In the genomic region with DNA sequence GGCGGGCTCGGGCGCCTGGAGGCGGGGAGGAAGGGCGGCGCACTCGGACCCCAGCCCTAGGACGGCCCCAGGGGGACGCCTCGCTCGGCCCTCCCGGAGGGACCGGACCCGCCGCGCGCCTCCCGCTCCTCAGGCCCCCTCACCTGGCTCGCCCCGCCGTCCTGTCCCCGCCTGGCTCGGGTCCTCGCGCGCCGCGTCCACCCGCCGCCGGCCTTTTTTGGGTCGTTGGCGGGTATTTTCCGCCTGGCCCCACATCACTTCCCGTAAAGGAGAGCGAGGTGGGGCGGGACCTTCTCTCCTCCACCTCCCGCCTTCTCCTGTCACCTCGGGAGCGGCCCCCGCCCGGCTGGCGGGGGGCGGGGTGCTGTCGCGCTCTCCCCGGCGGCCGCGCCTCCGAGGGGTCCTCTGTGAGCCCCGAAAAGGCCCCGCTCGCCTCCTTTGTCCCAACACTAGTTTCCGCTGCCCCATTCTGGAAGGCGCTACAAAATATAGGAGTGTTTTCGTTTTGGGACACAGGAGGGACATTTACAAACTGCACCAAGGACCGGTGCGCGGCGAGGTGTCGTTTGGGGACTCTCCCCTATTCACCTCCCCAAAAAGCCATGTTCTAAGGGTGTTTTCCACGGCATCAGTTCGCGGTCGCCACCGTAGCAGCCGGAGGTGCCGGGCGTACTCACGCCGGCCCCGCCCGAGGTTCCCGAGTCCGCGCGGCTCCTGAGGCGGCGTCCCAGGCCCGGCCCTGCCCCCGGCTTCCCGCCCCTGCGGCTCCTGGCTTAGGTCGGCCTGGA, we compare ENCODE assay signal across 8 cellular contexts. TPM values are rescaled to one million over a fixed set of nuclear protein-coding genes. Genes with fewer than 3 reads are reported as not detected.
DNase-seq lines count a peak whose midpoint lies in the region; ATAC-seq lines count a peak whose summit lies in the region.

A gene (minus strand): TSS at position 241 of the 788 bp plus-strand sequence. CDS start 54,879 bp downstream, outside the sequence.

- H3K36me3 Mint-ChIP-seq in activated CD4-positive, alpha-beta memory T cell treated with anti-CD3 and anti-CD28 coated beads, Interleukin-2, amount 10 ng/mL, durations not matched to agents 7 days and 5 days (ENCODE audit: low read depth), result peaks cover 36% of the 10 kb centered on the region

- H3K4me3 ChIP-seq in mesenchymal stem cell (ENCODE audit: insufficient read depth in 1 of 2, low read depth in 1 of 2, low read length in 2 of 2), result peak within 1 kb of the TSS; percentile 75 to 92

- no peaks in the 10 kb centered on the region for H3K27me3 Mint-ChIP-seq in activated CD4-positive, alpha-beta memory T cell treated with anti-CD3 and anti-CD28 coated beads, Interleukin-2, amount 10 ng/mL, durations not matched to agents 7 days and 5 days

- peak within 1 kb of the TSS; percentile 88 for H3K27ac Mint-ChIP-seq in activated CD4-positive, alpha-beta memory T cell treated with anti-CD3 and anti-CD28 coated beads, Interleukin-2, amount 10 ng/mL, durations not matched to agents 7 days and 5 days

- no peaks in the 10 kb centered on the region for H3K27me3 ChIP-seq in mesenchymal stem cell (ENCODE audit: control insufficient read depth in 1 of 2, insufficient read depth in 1 of 2, low read length in 2 of 2)

- H3K14ac ChIP-seq in mesenchymal stem cell (ENCODE audit: low read length in 2 of 2), result peak within 1 kb of the TSS; percentile 89 to 91

- DNase-seq in NCI-H82 (lab: John Stamatoyannopoulos, UW) (peak; percentile 74), NCI-H82 treated with DMSO at 0.1 percent for 48 hours (lab: John Stamatoyannopoulos, UW; ENCODE audit: unreplicated experiment) (no peak), NCI-H226 (peak; percentile 89), ecto neural progenitor cell (ENCODE audit: low spot score) (peak; percentile 83), mesenchymal stem cell (peak; percentile 75)
- peak; percentile 83 for DNase-seq in activated CD4-positive, alpha-beta memory T cell treated with anti-CD3 and anti-CD28 coated beads, Interleukin-2, amount 10 ng/mL, durations not matched to agents 7 days and 5 days
- peak; percentile 47 for DNase-seq in stimulated activated CD8-positive, alpha-beta memory T cell treated with anti-CD3 and anti-CD28 coated beads, Interleukin-15, amount 100 ng/mL, for 24 hours (ENCODE audit: low read depth)

- H3K4ac ChIP-seq in mesenchymal stem cell (ENCODE audit: low read depth in 1 of 2, low read length in 2 of 2), result peak within 1 kb of the TSS; percentile 52 to 89

- peak within 1 kb of the TSS; percentile 97 for H4K8ac ChIP-seq in mesenchymal stem cell (ENCODE audit: low read length)

- H3K9ac ChIP-seq in mesenchymal stem cell (ENCODE audit: low read length), result peak within 1 kb of the TSS; percentile 98

- CTCF ChIA-PET in activated CD4-positive, alpha-beta memory T cell treated with anti-CD3 and anti-CD28 coated beads, Interleukin-2, amount 10 ng/mL, durations not matched to agents 7 days and 5 days (lab: Charles Lee), result interaction anchor here (2.4 kb wide), 1 partner anchor 73 kb away, joined by 7 read pairs; no protein-coding TSS in a partner anchor

- no peak within 1 kb of the TSS for H2AK5ac ChIP-seq in mesenchymal stem cell (ENCODE audit: low read length, severe bottlenecking)

- H3K4me1 ChIP-seq in mesenchymal stem cell (ENCODE audit: control insufficient read depth, insufficient read depth, low read depth, low read length), result peaks cover 3% of the 10 kb centered on the region

- peak within 1 kb of the TSS; percentile 80 for H4K91ac ChIP-seq in mesenchymal stem cell (ENCODE audit: low read length)

- H3K18ac ChIP-seq in mesenchymal stem cell (ENCODE audit: low read depth in 1 of 2, low read length in 2 of 2), result peak within 1 kb of the TSS; percentile 74 to 84

- POLR2A ChIA-PET in activated CD4-positive, alpha-beta memory T cell treated with anti-CD3 and anti-CD28 coated beads, Interleukin-2, amount 10 ng/mL, durations not matched to agents 7 days and 5 days (lab: Charles Lee), result interaction anchor here (1.5 to 3.2 kb wide), 4 partner anchors 12 to 94 kb away, joined by 4 to 14 read pairs (median 14); a partner anchor contains a TSS

- H3K79me1 ChIP-seq in mesenchymal stem cell (replicated peaks; ENCODE audit: low read length, poor library complexity, severe bottlenecking), result peaks cover 10% of the 10 kb centered on the region

- peaks cover 45% of the 10 kb centered on the region for H3K4me1 Mint-ChIP-seq in activated CD4-positive, alpha-beta memory T cell treated with anti-CD3 and anti-CD28 coated beads, Interleukin-2, amount 10 ng/mL, durations not matched to agents 7 days and 5 days

- H3K9me3 ChIP-seq in mesenchymal stem cell (ENCODE audit: control insufficient read depth, low read length), result no peaks in the 10 kb centered on the region

- H2BK120ac ChIP-seq in mesenchymal stem cell (ENCODE audit: low read depth, low read length), result peak within 1 kb of the TSS; percentile 78

- under 1% methylated on average over 70 of the region's 85 CpGs for WGBS in mesenchymal stem cell

- H3K9me3 Mint-ChIP-seq in activated CD4-positive, alpha-beta memory T cell treated with anti-CD3 and anti-CD28 coated beads, Interleukin-2, amount 10 ng/mL, durations not matched to agents 7 days and 5 days, result no peaks in the 10 kb centered on the region

- peak; percentile 61 for ATAC-seq in HG02884 (IDR thresholded peaks at IDR 0.05; ENCODE audit: unreplicated experiment)

- peak within 1 kb of the TSS; percentile 10 for H2BK5ac ChIP-seq in mesenchymal stem cell (ENCODE audit: low read depth, low read length, poor library complexity, severe bottlenecking)

- H3K4me3 Mint-ChIP-seq in activated CD4-positive, alpha-beta memory T cell treated with anti-CD3 and anti-CD28 coated beads, Interleukin-2, amount 10 ng/mL, durations not matched to agents 7 days and 5 days, result peak within 1 kb of the TSS; percentile 94

- peak within 1 kb of the TSS; percentile 49 for H3K27ac ChIP-seq in mesenchymal stem cell (ENCODE audit: low read length, poor library complexity, severe bottlenecking)

- H3K4me2 ChIP-seq in mesenchymal stem cell (ENCODE audit: low read length, poor library complexity, severe bottlenecking), result peak within 1 kb of the TSS; percentile 89

- H2AFZ ChIP-seq in mesenchymal stem cell (ENCODE audit: low read depth, low read length), result peak within 1 kb of the TSS; percentile 60

- H3K23ac ChIP-seq in mesenchymal stem cell (ENCODE audit: low read length in 2 of 2), result peak within 1 kb of the TSS in 1 of 2 experiments; percentile 75

- peak within 1 kb of the TSS; percentile 96 for H2BK15ac ChIP-seq in mesenchymal stem cell (ENCODE audit: low read depth, poor library complexity, severe bottlenecking)

- H3K36me3 ChIP-seq in mesenchymal stem cell (ENCODE audit: control insufficient read depth in 1 of 2, insufficient read depth in 2 of 2, low read depth in 1 of 2, low read length in 2 of 2), result peaks cover 0 to 7% of the 10 kb centered on the region in 2 experiments

- peak within 1 kb of the TSS; percentile 71 to 75 for H2BK12ac ChIP-seq in mesenchymal stem cell (ENCODE audit: low read length in 2 of 2)

RNA-seq across cellular contexts. Expression of the gene that starts here (rescaled TPM):
- 10 to 100 TPM; 99.0 to 99.9 TPM for total RNA-seq in activated CD4-positive, alpha-beta memory T cell treated with anti-CD3 and anti-CD28 coated beads, Interleukin-2, amount 10 ng/mL, durations not matched to agents 7 days and 5 days
- polyA plus RNA-seq in mesenchymal stem cell (2013, experiment 1 of 2), result 22.8 TPM
- polyA plus RNA-seq in mesenchymal stem cell (2013, experiment 2 of 2), result 24.9 TPM
